Comparison of ENCODE assay signal across 20 cellular contexts in genomic region chr17:64373722-64374121, GRCh38.
"Had no signal": no experiment of that assay in that cellular context is flagged by ENCODE, and none has a peak within 500 bp of the region (broad histone marks: within the 10 kb centered on the region; RNA-seq: fewer than 3 reads in every experiment).

No MANE protein-coding gene starts in this region.

- ATAC-seq: activated CD8-positive, alpha-beta T cell treated with anti-CD3 and anti-CD28 coated beads for 36 hours; activated T-cell treated with anti-CD3 and anti-CD28 coated beads, Interleukin-2, amount 50 U/mL, for 4 hours; left colon; psoas muscle; sciatic nerve; stimulated activated memory B cell treated with anti-CD40 and anti-IgM and Interleukin-4, amounts not matched to agents 10 μg/mL and 1 μg/mL and 100 μg/mL, for 72 hours; T-cell had no signal

- H3K36me3 ChIP-seq: adrenal gland, breast epithelium, ovary had no signal

- H3K27me3 ChIP-seq: adrenal gland, breast epithelium, esophagus muscularis mucosa, hepatocyte, ovary had no signal

- H3K27ac ChIP-seq: adrenal gland, esophagus muscularis mucosa, hepatocyte, ovary, psoas muscle had no signal

- H3K9me3 Mint-ChIP-seq: activated CD4-positive, alpha-beta T cell treated with anti-CD3 and anti-CD28 coated beads, Interleukin-2, amount 10 ng/mL, durations not matched to agents 24 days and 14 days; activated CD8-positive, alpha-beta T cell treated with anti-CD3 and anti-CD28 coated beads for 36 hours; activated naive CD4-positive, alpha-beta T cell treated with anti-CD3 and anti-CD28 coated beads for 36 hours; activated T-cell treated with anti-CD3 and anti-CD28 coated beads, Interleukin-2, amount 50 U/mL, for 4 hours; dendritic cell treated with granulocyte-macrophage colony-stimulating factor and Interleukin-4, amounts not matched to agents 40 ng/mL and 50 ng/mL, for 4 days; neural crest cell; stimulated activated memory B cell treated with anti-CD40 and anti-IgM and Interleukin-4, amounts not matched to agents 10 μg/mL and 1 μg/mL and 100 μg/mL, for 72 hours; T-cell had no signal

- H3K27me3 Mint-ChIP-seq: activated CD8-positive, alpha-beta T cell treated with anti-CD3 and anti-CD28 coated beads for 36 hours; dendritic cell treated with granulocyte-macrophage colony-stimulating factor and Interleukin-4, amounts not matched to agents 40 ng/mL and 50 ng/mL, for 4 days; stimulated activated memory B cell treated with anti-CD40 and anti-IgM and Interleukin-4, amounts not matched to agents 10 μg/mL and 1 μg/mL and 100 μg/mL, for 72 hours; T-cell had no signal

- H3K27ac Mint-ChIP-seq: activated CD4-positive, alpha-beta T cell treated with anti-CD3 and anti-CD28 coated beads, Interleukin-2, amount 10 ng/mL, durations not matched to agents 24 days and 14 days; activated naive CD4-positive, alpha-beta T cell treated with anti-CD3 and anti-CD28 coated beads for 36 hours; dendritic cell treated with granulocyte-macrophage colony-stimulating factor and Interleukin-4, amounts not matched to agents 40 ng/mL and 50 ng/mL, for 4 days; stimulated activated memory B cell treated with anti-CD40 and anti-IgM and Interleukin-4, amounts not matched to agents 10 μg/mL and 1 μg/mL and 100 μg/mL, for 72 hours had no signal

- H3K4me1 Mint-ChIP-seq: activated CD4-positive, alpha-beta T cell treated with anti-CD3 and anti-CD28 coated beads, Interleukin-2, amount 10 ng/mL, durations not matched to agents 24 days and 14 days; neural crest cell had no signal

- H3K4me1 ChIP-seq: breast epithelium, psoas muscle had no signal

- H3K9me3 ChIP-seq: adrenal gland, breast epithelium, esophagus muscularis mucosa, ovary, psoas muscle had no signal

- H3K4me3 Mint-ChIP-seq: activated CD4-positive, alpha-beta T cell treated with anti-CD3 and anti-CD28 coated beads, Interleukin-2, amount 10 ng/mL, durations not matched to agents 24 days and 14 days; activated CD8-positive, alpha-beta T cell treated with anti-CD3 and anti-CD28 coated beads for 36 hours; activated naive CD4-positive, alpha-beta T cell treated with anti-CD3 and anti-CD28 coated beads for 36 hours; activated T-cell treated with anti-CD3 and anti-CD28 coated beads, Interleukin-2, amount 50 U/mL, for 4 hours; dendritic cell treated with granulocyte-macrophage colony-stimulating factor and Interleukin-4, amounts not matched to agents 40 ng/mL and 50 ng/mL, for 4 days; neural crest cell; stimulated activated memory B cell treated with anti-CD40 and anti-IgM and Interleukin-4, amounts not matched to agents 10 μg/mL and 1 μg/mL and 100 μg/mL, for 72 hours; T-cell had no signal

- DNase-seq: activated CD4-positive, alpha-beta T cell treated with anti-CD3 and anti-CD28 coated beads, Interleukin-2, amount 10 ng/mL, durations not matched to agents 24 days and 14 days; activated CD4-positive, CD25-positive, alpha-beta regulatory T cell; activated CD8-positive, alpha-beta T cell treated with anti-CD3 and anti-CD28 coated beads for 36 hours; activated naive CD4-positive, alpha-beta T cell treated with anti-CD3 and anti-CD28 coated beads for 36 hours; activated T-cell treated with anti-CD3 and anti-CD28 coated beads, Interleukin-2, amount 50 U/mL, for 4 hours; adrenal gland; effector CD8-positive, alpha-beta T cell; left colon; psoas muscle; stimulated activated CD4-positive, alpha-beta T cell treated with anti-CD3 and anti-CD28 coated beads, Interleukin-4, amount 100 ng/mL, for 4 hours; T-cell; T-helper 9 cell had no signal

- H3K4me3 ChIP-seq: adrenal gland, breast epithelium, esophagus muscularis mucosa, hepatocyte, ovary, psoas muscle had no signal
